ENCODE assay signal across 12 cellular contexts in the genomic region with DNA sequence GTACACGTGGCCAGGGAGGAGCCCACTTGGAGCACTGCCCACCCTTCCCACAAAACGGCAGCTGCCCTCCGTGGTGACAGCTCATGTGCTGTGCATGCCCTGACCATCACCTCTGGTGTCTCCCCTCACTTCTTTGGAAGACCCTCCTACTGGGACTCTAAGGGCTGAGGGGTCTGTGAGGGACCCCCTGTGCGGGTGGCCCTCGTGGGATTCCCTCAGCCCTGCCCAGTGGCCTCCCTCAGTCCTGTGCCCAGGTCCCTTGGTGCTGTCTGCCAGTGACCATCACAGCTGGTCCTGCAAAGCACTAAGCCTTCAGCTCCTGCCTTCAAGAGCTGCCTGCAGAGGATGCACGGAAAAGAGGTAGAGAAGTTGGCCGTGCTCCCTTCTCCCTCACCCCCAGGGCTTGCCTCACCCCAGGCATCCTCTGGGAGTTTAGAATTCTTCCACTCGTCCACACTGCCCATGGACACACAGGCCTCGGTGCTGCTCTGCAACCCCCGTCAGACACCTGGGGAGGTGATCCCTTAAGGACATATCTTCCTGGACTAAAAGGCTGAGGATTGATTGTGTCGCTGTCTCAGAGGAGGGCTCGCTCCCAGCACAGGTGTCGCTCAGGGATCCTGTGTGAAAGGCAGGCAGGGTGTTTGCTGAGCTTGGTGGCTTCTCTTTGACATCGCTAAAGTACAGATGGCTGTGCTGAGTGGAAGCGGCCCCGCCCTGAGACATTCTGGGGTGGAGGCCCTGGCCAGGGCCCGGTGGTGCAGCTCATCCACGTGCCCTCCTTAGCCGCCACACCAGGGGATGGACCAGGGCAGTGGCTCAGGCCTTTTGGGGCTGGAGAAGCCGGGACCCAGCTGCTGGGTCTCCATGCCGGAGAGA.
"Had no signal": no experiment of that assay in that cellular context is flagged by ENCODE, and none has a peak within 500 bp of the region (broad histone marks: within the 10 kb centered on the region; RNA-seq: fewer than 3 reads in every experiment).

No MANE protein-coding gene starts in this region.

- ATAC-seq: body of pancreas had no signal

- DNase-seq: activated CD4-positive, alpha-beta T cell treated with anti-CD3 and anti-CD28 coated beads, Interleukin-2, amount 10 ng/mL, durations not matched to agents 7 days and 5 days; activated naive CD8-positive, alpha-beta T cell treated with anti-CD3 and anti-CD28 coated beads for 36 hours; amygdala; body of pancreas; central memory CD4-positive, alpha-beta T cell; cortex of kidney; effector CD8-positive, alpha-beta T cell; foreskin melanocyte; midbrain; stimulated activated CD4-positive, alpha-beta T cell treated with anti-CD3 and anti-CD28 coated beads, Interleukin-4, amount 100 ng/mL, for 4 hours; stimulated activated CD8-positive, alpha-beta memory T cell treated with anti-CD3 and anti-CD28 coated beads, Interleukin-4, amount 100 ng/mL, for 48 hours; stimulated activated naive CD4-positive, alpha-beta T cell treated with Interleukin-2 at 50 U/mL for 16 hours had no signal
